1 cellular context compared by ENCODE assay signal in the genomic region with DNA sequence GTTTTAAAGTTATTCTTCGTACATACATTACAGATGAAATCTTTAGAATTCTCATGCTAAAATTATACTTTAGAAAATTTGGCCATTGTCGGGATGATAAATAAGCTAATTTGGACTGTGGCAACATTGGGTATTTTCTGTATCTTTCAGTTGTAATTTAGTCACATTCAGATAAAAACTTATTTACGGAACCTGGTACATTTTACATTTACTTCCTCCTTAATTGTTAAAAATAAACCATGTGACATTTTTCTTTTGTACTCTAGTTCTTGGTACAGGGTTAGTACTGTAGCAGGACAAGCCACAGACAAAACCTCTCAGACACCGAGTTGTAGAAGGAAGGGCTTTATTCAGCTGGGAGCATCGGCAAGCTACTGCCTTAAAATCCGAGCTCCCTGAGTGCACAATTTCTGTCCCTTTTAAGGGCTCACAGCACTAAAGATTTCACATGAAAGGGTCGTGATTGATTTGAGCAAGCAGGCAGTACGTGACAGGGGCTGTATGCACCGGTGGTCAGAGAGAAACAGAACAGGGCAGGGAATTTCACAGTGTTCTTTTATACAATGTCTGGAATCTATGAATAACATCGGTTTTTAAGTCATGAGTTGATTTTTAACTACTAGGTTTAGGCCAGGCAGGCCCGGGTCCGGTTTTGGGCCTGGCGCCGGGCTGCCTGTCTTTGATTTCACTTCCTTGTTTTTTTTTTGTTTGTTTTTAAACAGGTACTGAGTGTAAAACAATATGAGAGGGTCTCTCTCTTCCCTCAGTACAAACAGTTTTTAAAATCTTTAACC.
TF ChIP-seq lines count a peak whose summit lies in the region.

No MANE protein-coding gene starts in this region.

TF ChIP-seq in GM12878, 131 proteins besides CTCF, POLR2A, EP300 and RAD21:
- TF ChIP-seq ZNF384 (IDR thresholded peaks at IDR 0.05; ENCODE audit: borderline replicate concordance, low read depth, low read length) = 0 out of 2 replicates have a peak, but pooled peaks have one; percentile 15
- TF ChIP-seq SPI1 (IDR thresholded peaks at IDR 0.05; ENCODE audit: borderline replicate concordance, insufficient read depth, low read depth, low read length) = peak; percentile 72; the same call in 1 of the 2 replicates
- TF ChIP-seq SIN3A (IDR thresholded peaks at IDR 0.05; ENCODE audit: low read depth, low read length) = 0 out of 2 replicates have a peak, but pooled peaks have one; percentile 39
